ENCODE assay signal across 10 cellular contexts in the genomic region with DNA sequence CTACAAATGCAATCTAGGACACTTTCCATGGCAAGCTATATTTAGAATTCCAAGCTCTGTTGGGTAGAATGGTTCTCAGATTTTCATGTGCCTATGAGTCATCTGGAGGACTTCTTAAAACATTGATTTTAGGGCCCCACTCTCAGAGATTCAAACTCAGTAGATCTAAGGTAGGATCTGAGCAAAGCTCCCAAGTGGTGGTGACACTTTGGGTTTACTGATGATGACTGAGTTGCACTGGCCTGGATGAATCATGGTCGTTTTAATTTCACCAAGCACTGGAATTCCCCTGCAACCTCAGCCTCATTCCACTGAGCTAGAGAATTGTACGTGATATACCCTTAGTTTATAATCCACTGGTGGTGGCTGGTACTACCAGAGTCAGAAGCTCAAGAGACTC.
DNase-seq lines count a peak whose midpoint lies in the region; ATAC-seq and TF ChIP-seq lines count a peak whose summit lies in the region.
"Had no signal": no experiment of that assay in that cellular context is flagged by ENCODE, and none has a peak within 500 bp of the region (broad histone marks: within the 10 kb centered on the region; RNA-seq: fewer than 3 reads in every experiment).

No MANE protein-coding gene starts in this region.

- TF ChIP-seq CTCF in fibroblast of villous mesenchyme (IDR thresholded peaks at IDR 0.05; ENCODE audit: insufficient read depth, low read depth, low read length): no peak

- no peak for ATAC-seq in HG02763 (IDR thresholded peaks at IDR 0.05; ENCODE audit: unreplicated experiment)
- no peak for ATAC-seq in HG03139 (IDR thresholded peaks at IDR 0.05; ENCODE audit: unreplicated experiment)
- ATAC-seq: HepG2, natural killer cell had no signal

- DNase-seq in A172 (ENCODE audit: low spot score) (peak; percentile 92), EH (ENCODE audit: low read depth) (peak; percentile 94), M059J (ENCODE audit: low read depth) (peak; percentile 97), fibroblast of villous mesenchyme (ENCODE audit: low read depth) (peak; percentile 26), HPDE6-E6E7 (ENCODE audit: extremely low spot score) (no peak), NOMO-1 (lab: John Stamatoyannopoulos, UW; ENCODE audit: unreplicated experiment in 2 of 2) (no peak)
- DNase-seq: natural killer cell had no signal

- no peak overlapping the region for H3K4me3 ChIP-seq in fibroblast of villous mesenchyme (ENCODE audit: low read depth, low read length)

Comparison
In these comparisons a context has a peak if more than half of its experiments do, and no peak if none do; other contexts are left out.
1. DNase-seq: peak in A172 (single experiment), EH (single experiment), M059J (single experiment) and fibroblast of villous mesenchyme (single experiment); none in HPDE6-E6E7 (single experiment) and NOMO-1 (0 of 2).